Comparison of ENCODE assay signal across 8 cellular contexts in the genomic region with DNA sequence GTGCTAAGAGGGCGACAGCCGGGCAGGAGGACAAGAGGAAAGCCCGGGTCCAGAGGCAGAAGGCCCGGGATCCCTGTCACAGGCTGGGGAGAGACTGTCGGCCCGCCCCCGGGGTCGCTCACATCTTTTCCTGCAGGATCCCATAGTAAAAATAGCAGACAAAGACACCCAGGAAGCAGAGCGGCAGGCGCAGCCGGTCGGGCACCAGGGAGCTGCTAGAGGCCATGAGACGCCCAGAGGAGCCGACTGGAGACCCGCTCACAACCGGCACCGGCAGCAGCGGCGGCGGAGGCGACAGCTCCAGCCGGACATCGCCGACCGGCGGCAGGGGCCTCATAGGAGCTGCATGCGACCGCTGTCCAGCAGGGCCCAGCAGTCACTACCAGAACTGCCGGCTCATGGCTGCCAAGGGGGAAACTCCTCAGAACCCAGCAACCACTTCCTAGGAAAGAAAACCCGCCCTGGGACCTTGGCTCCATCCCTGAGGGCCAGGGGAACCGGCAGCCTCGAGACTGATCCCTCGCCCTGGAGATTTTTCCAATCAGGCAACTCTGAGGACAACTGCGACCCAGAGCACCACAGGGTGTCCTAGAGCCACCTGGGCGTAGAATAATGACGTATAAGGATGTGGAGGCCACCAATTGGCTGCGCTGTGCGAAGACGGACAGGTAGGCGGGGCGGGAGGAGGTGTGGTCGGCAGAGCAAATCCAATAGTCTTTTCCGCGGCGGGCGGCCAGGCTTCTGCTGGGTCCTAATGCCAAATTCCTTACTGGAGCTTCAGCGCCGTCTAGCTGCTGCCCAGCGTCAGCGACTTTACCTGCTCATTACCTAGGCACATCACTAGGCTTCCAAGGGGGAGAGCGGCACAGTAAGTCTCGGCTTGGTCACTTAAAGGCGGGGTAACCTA. TPM values are rescaled to one million over a fixed set of nuclear protein-coding genes. Genes with fewer than 3 reads are reported as not detected.
A peak's percentile ranks its signal among the peaks of the same experiment; 100 is the strongest.
DNase-seq lines count a peak whose midpoint lies in the region; TF ChIP-seq lines count a peak whose summit lies in the region.

A gene with protein sequence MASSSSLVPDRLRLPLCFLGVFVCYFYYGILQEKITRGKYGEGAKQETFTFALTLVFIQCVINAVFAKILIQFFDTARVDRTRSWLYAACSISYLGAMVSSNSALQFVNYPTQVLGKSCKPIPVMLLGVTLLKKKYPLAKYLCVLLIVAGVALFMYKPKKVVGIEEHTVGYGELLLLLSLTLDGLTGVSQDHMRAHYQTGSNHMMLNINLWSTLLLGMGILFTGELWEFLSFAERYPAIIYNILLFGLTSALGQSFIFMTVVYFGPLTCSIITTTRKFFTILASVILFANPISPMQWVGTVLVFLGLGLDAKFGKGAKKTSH (minus strand): TSS at position 357 of the 907 bp plus-strand sequence. CDS start 131 bp downstream, at position 226.

- peaks cover 16% of the 10 kb centered on the region for H3K4me1 ChIP-seq in testis

- TF ChIP-seq CTCF in GM06990 (IDR thresholded peaks at IDR 0.05; ENCODE audit: insufficient read depth, low read length, poor library complexity, severe bottlenecking) = peak; percentile 99
- TF ChIP-seq CTCF in HFF-Myc (IDR thresholded peaks at IDR 0.05; ENCODE audit: low read depth, low read length, missing control alignments) = peak; percentile 80
- TF ChIP-seq CTCF in testis (IDR thresholded peaks at IDR 0.05) = peak; percentile 64 to 82 (median 70)

- H3K36me3 ChIP-seq in GM06990 (ENCODE audit: control insufficient read depth, insufficient read depth, low read length) (peaks cover 29% of the 10 kb centered on the region), SK-N-MC (ENCODE audit: insufficient read depth, low read length) (peaks cover 32% of the 10 kb centered on the region), testis (ENCODE audit: low read depth, missing control alignments) (no peaks in the 10 kb centered on the region)

- peak within 1 kb of the TSS; percentile 89 for H3K9ac ChIP-seq in SK-N-MC (ENCODE audit: insufficient read length)

- no peaks in the 10 kb centered on the region for H3K27me3 ChIP-seq in GM06990 (replicated peaks; ENCODE audit: control insufficient read depth, insufficient read depth, low read length)
- no peaks in the 10 kb centered on the region for H3K27me3 ChIP-seq in testis

- DNase-seq in GM06990 (ENCODE audit: extremely low read depth, insufficient read length) (peak; percentile 97), HFF-Myc (ENCODE audit: extremely low read depth, low read depth) (peak; percentile 98), NAMALWA (ENCODE audit: low spot score) (peak; percentile 99), SK-N-MC (ENCODE audit: low read depth, low spot score) (peak; percentile 96), germinal center (ENCODE audit: low spot score) (peak; percentile 99), occipital lobe (lab: John Stamatoyannopoulos, UW) (peak; percentile 97), testis (peak; percentile 100)
- DNase-seq in activated naive CD4-positive, alpha-beta T cell treated with anti-CD3 and anti-CD28 coated beads, Interleukin-2, amount 50 U/mL, for 16 hours = peak; percentile 99

- peak within 1 kb of the TSS; percentile 93 for H3K4me3 ChIP-seq in GM06990 (replicated peaks; ENCODE audit: low read depth, low read length)
- peak within 1 kb of the TSS; percentile 95 for H3K4me3 ChIP-seq in HFF-Myc (replicated peaks; ENCODE audit: low read depth, low read length)
- peak within 1 kb of the TSS; percentile 91 for H3K4me3 ChIP-seq in SK-N-MC
- H3K4me3 ChIP-seq in testis = peak within 1 kb of the TSS; percentile 86 to 87

- H3K27ac ChIP-seq in SK-N-MC = peak within 1 kb of the TSS; percentile 90
- peak within 1 kb of the TSS; percentile 94 to 97 for H3K27ac ChIP-seq in testis

- H3K9me3 ChIP-seq in SK-N-MC (ENCODE audit: low read depth, low read length) = no peaks in the 10 kb centered on the region
- H3K9me3 ChIP-seq in testis = no peaks in the 10 kb centered on the region

- intact Hi-C loops in testis (cut with DNase I; ENCODE audit: low total_unique reads) = loop anchor here (5.0 kb wide), 1 partner anchor 69 kb away; no protein-coding TSS in a partner anchor

- TF ChIP-seq POLR2A in testis (IDR thresholded peaks at IDR 0.05) = no peak

- 1 to 2% methylated on average over 34 to 53 of the region's 53 CpGs for WGBS in testis, 2 donors

RNA-seq across cellular contexts. Expression of the gene that starts here (rescaled TPM):
- total RNA-seq in occipital lobe = 39.0 TPM
- 10 to 100 TPM; 39.9 to 45.4 TPM for total RNA-seq in testis
- 66.3 TPM for polyA plus RNA-seq in testis (ENCODE audit: insufficient read depth, low read depth, low replicate concordance)

Comparison
In these comparisons a context has a peak if more than half of its experiments do, and no peak if none do; other contexts are left out.
1. Peak in every context shown above with its lines: DNase-seq, H3K4me3 ChIP-seq and H3K27ac ChIP-seq.